18 cellular contexts compared by ENCODE assay signal in the genomic region with DNA sequence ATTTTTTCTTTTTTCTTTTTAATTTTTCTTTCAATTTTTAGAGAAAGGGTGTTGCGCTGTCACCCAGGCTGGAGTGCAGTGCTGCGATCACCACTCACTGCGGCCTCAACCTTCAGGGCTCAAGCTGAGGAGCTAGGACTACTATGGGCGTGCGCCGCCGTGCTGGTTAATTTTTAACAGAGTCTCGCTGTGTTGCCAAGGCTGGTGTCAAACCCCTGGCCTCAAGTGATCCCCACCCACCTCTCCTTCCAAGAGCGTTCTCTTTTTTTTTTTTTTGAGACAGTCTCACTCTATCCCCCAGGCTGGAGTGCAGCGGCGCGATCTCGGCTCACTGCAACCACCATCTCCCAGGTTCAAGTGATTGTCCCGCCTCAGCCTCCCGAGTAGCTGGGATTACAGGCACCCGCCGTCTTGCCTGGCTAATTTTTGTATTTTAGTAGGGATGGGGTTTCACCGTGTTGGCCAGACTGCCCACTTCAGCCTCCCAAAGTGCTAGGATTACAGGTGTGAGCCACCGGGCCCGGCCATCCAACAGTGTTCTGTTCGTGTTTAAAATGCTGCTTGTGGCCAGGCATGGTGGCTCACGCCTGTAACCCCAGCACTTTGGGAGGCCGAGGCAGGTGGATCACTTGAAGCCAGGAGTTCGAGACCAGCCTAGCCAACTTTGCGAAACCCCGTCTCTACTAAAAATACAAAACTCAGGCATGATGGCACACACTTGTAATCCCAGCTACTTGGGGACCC. TPM values are rescaled to one million over a fixed set of nuclear protein-coding genes. Genes with fewer than 3 reads are reported as not detected.
A peak's percentile ranks its signal among the peaks of the same experiment; 100 is the strongest.
DNase-seq lines count a peak whose midpoint lies in the region; ATAC-seq, FAIRE-seq and TF ChIP-seq lines count a peak whose summit lies in the region.
"Had no signal": no experiment of that assay in that cellular context is flagged by ENCODE, and none has a peak within 500 bp of the region (broad histone marks: within the 10 kb centered on the region; RNA-seq: fewer than 3 reads in every experiment).

No MANE protein-coding gene starts in this region.

- no peaks in the 10 kb centered on the region for H3K4me1 Mint-ChIP-seq in natural killer cell treated with Interleukin-12 subunit alpha and Interleukin-12 subunit beta and Interleukin-15 and Interleukin-18, amount 100 ng/mL, for 72 hours (ENCODE audit: low read depth in 2 of 2)
- peaks cover 10% of the 10 kb centered on the region for H3K4me1 Mint-ChIP-seq in activated CD4-positive, alpha-beta memory T cell treated with anti-CD3 and anti-CD28 coated beads, Interleukin-2, amount 10 ng/mL, durations not matched to agents 7 days and 5 days

- POLR2A ChIA-PET in activated CD4-positive, alpha-beta memory T cell treated with anti-CD3 and anti-CD28 coated beads, Interleukin-2, amount 10 ng/mL, durations not matched to agents 7 days and 5 days (lab: Charles Lee), result no interaction called here

- intact Hi-C loops in body of pancreas (cut with DNase I) (no loop called here), right lobe of liver (cut with DNase I) (no loop called here)

- TF ChIP-seq CTCF in body of pancreas (IDR thresholded peaks at IDR 0.05) (no peak), right lobe of liver (IDR thresholded peaks at IDR 0.05) (no peak)

- CTCF ChIA-PET in activated CD4-positive, alpha-beta memory T cell treated with anti-CD3 and anti-CD28 coated beads, Interleukin-2, amount 10 ng/mL, durations not matched to agents 7 days and 5 days (lab: Charles Lee), result interaction anchor here (0.9 kb wide), 1 partner anchor 37 kb away, joined by 3 read pairs; no protein-coding TSS in a partner anchor

- H3K27me3 ChIP-seq in body of pancreas (no peaks in the 10 kb centered on the region), right lobe of liver (no peaks in the 10 kb centered on the region), small intestine (ENCODE audit: control insufficient read depth in 2 of 2, insufficient read depth in 2 of 2, low read length in 2 of 2) (no peaks in the 10 kb centered on the region)
- H3K27me3 ChIP-seq: BLaER1 treated with 17β-estradiol and CSF1 and Interleukin-3, amounts not matched to agents 10 nM and 100 nM had no signal

- H3K27me3 Mint-ChIP-seq in natural killer cell treated with Interleukin-12 subunit alpha and Interleukin-12 subunit beta and Interleukin-15 and Interleukin-18, amount 100 ng/mL, for 72 hours, result no peaks in the 10 kb centered on the region
- H3K27me3 Mint-ChIP-seq in activated CD4-positive, alpha-beta memory T cell treated with anti-CD3 and anti-CD28 coated beads, Interleukin-2, amount 10 ng/mL, durations not matched to agents 7 days and 5 days, result no peaks in the 10 kb centered on the region

- H3K36me3 Mint-ChIP-seq in natural killer cell treated with Interleukin-12 subunit alpha and Interleukin-12 subunit beta and Interleukin-15 and Interleukin-18, amount 100 ng/mL, for 72 hours, result no peaks in the 10 kb centered on the region
- H3K36me3 Mint-ChIP-seq in activated CD4-positive, alpha-beta memory T cell treated with anti-CD3 and anti-CD28 coated beads, Interleukin-2, amount 10 ng/mL, durations not matched to agents 7 days and 5 days (ENCODE audit: low read depth), result peaks cover 18% of the 10 kb centered on the region

- H3K27ac Mint-ChIP-seq in natural killer cell treated with Interleukin-12 subunit alpha and Interleukin-12 subunit beta and Interleukin-15 and Interleukin-18, amount 100 ng/mL, for 72 hours, result no peak overlapping the region
- no peak overlapping the region for H3K27ac Mint-ChIP-seq in activated CD4-positive, alpha-beta memory T cell treated with anti-CD3 and anti-CD28 coated beads, Interleukin-2, amount 10 ng/mL, durations not matched to agents 7 days and 5 days

- H3K4me1 ChIP-seq in body of pancreas (no peaks in the 10 kb centered on the region), right lobe of liver (peaks cover 0 to 22% (median 7%) of the 10 kb centered on the region in 4 donors), small intestine (ENCODE audit: control insufficient read depth in 2 of 2, insufficient read depth in 1 of 2, low read depth in 1 of 2, low read length in 1 of 2) (peaks cover 0 to 4% of the 10 kb centered on the region in 2 donors)
- H3K4me1 ChIP-seq: A549 had no signal

- H3K4me3 ChIP-seq in body of pancreas, result no peak overlapping the region
- no peak overlapping the region for H3K4me3 ChIP-seq in right lobe of liver
- H3K4me3 ChIP-seq in small intestine (ENCODE audit: low read depth in 1 of 2, low read length in 2 of 2), result no peak overlapping the region
- H3K4me3 ChIP-seq: A549; BLaER1 treated with 17β-estradiol and CSF1 and Interleukin-3, amounts not matched to agents 10 nM and 100 nM had no signal

- no peak for ATAC-seq in body of pancreas
- peak; percentile 89 to 94 (median 92) for ATAC-seq in right lobe of liver
- ATAC-seq in natural killer cell treated with Interleukin-12 subunit alpha and Interleukin-12 subunit beta and Interleukin-15 and Interleukin-18, amount 100 ng/mL, for 72 hours, result no peak
- ATAC-seq: A549, Right ventricle myocardium inferior had no signal

- no peak for FAIRE-seq in small intestine (lab: Jason Lieb, UNC)
- FAIRE-seq: A549, GM12892 had no signal

- H3K4me3 Mint-ChIP-seq in natural killer cell treated with Interleukin-12 subunit alpha and Interleukin-12 subunit beta and Interleukin-15 and Interleukin-18, amount 100 ng/mL, for 72 hours, result no peak overlapping the region
- no peak overlapping the region for H3K4me3 Mint-ChIP-seq in activated CD4-positive, alpha-beta memory T cell treated with anti-CD3 and anti-CD28 coated beads, Interleukin-2, amount 10 ng/mL, durations not matched to agents 7 days and 5 days

- peaks cover 0 to 2% of the 10 kb centered on the region in 2 donors for H3K36me3 ChIP-seq in body of pancreas (replicated peaks in 1 of 2; ENCODE audit: insufficient read depth in 1 of 2, low read depth in 2 of 2)
- H3K36me3 ChIP-seq in right lobe of liver, result peaks cover 0 to 30% (median 6%) of the 10 kb centered on the region in 4 donors
- peaks cover 11 to 12% of the 10 kb centered on the region in 2 donors for H3K36me3 ChIP-seq in small intestine (ENCODE audit: control insufficient read depth in 2 of 2, insufficient read depth in 2 of 2, low read length in 2 of 2)

- H3K27ac ChIP-seq in body of pancreas (no peak overlapping the region), right lobe of liver (no peak overlapping the region), small intestine (ENCODE audit: low read depth in 1 of 2, low read length in 1 of 2) (no peak overlapping the region)
- H3K27ac ChIP-seq: A549; BLaER1 treated with 17β-estradiol and CSF1 and Interleukin-3, amounts not matched to agents 10 nM and 100 nM; KMS-11 had no signal

- DNase-seq in DMS53 (lab: John Stamatoyannopoulos, UW) (peak; percentile 86), body of pancreas (peak in 3 of 4 donors; percentile 50 to 68 (median 56)), right lobe of liver (peak; percentile 67 to 84 (median 83)), small intestine (peak; percentile 91), NCI-H1105 treated with DMSO at 0.1 percent for 48 hours (lab: John Stamatoyannopoulos, UW) (no peak)
- no peak for DNase-seq in natural killer cell treated with Interleukin-12 subunit alpha and Interleukin-12 subunit beta and Interleukin-15 and Interleukin-18, amount 100 ng/mL, for 72 hours (ENCODE audit: low spot score)
- no peak for DNase-seq in activated CD4-positive, alpha-beta memory T cell treated with anti-CD3 and anti-CD28 coated beads, Interleukin-2, amount 10 ng/mL, durations not matched to agents 7 days and 5 days
- no peak for DNase-seq in activated CD4-positive, alpha-beta T cell treated with anti-CD3 and anti-CD28 coated beads for 4 hours
- DNase-seq: DMS 273 treated with DMSO at 0.1 percent for 48 hours, NCI-H1048, NCI-H146, NCI-H2081, NCI-H510A treated with DMSO at 0.1 percent for 48 hours had no signal

- no peaks in the 10 kb centered on the region for H3K9me3 ChIP-seq in body of pancreas
- no peaks in the 10 kb centered on the region for H3K9me3 ChIP-seq in right lobe of liver
- no peaks in the 10 kb centered on the region for H3K9me3 ChIP-seq in small intestine (ENCODE audit: control insufficient read depth, low read depth)
- H3K9me3 ChIP-seq: A549; BLaER1 treated with 17β-estradiol and CSF1 and Interleukin-3, amounts not matched to agents 10 nM and 100 nM had no signal

- 81 to 94% methylated on average over 25 to 26 of the region's 26 CpGs for WGBS in body of pancreas, 2 donors
- 60% methylated on average over 20 of the region's 26 CpGs for WGBS in right lobe of liver (ENCODE audit: insufficient coverage, low coverage, low lambda C conversion rate, missing lambda C conversion rate)
- 30 to 70% (median 50%) methylated on average over 26 of the region's 26 CpGs for WGBS in small intestine, 3 donors

- no peak for TF ChIP-seq POLR2A in body of pancreas (IDR thresholded peaks at IDR 0.05)
- no peak for TF ChIP-seq POLR2A in right lobe of liver (IDR thresholded peaks at IDR 0.05)

- H3K9me3 Mint-ChIP-seq in natural killer cell treated with Interleukin-12 subunit alpha and Interleukin-12 subunit beta and Interleukin-15 and Interleukin-18, amount 100 ng/mL, for 72 hours, result no peaks in the 10 kb centered on the region
- H3K9me3 Mint-ChIP-seq in activated CD4-positive, alpha-beta memory T cell treated with anti-CD3 and anti-CD28 coated beads, Interleukin-2, amount 10 ng/mL, durations not matched to agents 7 days and 5 days, result no peaks in the 10 kb centered on the region

RNA-seq across cellular contexts. Expression of a gene that starts 14.5 kb away (rescaled TPM):
- 1,000 to 10,000 TPM; 3,820 to 5,570 TPM for total RNA-seq in body of pancreas
- 1,000 to 10,000 TPM in 2 of 6 experiments, 100 to 1,000 TPM in 4; 684 to 2,810 (median 731) TPM for total RNA-seq in right lobe of liver
- polyA plus RNA-seq in small intestine, result 1,000 to 10,000 TPM; 3,166 to 8,355 (median 7,366) TPM
- 1,000 to 10,000 TPM; 1,294 to 1,944 TPM for total RNA-seq in natural killer cell treated with Interleukin-12 subunit alpha and Interleukin-12 subunit beta and Interleukin-15 and Interleukin-18, amount 100 ng/mL, for 72 hours
- 1,000 to 10,000 TPM; 2,083 to 2,114 TPM for total RNA-seq in activated CD4-positive, alpha-beta memory T cell treated with anti-CD3 and anti-CD28 coated beads, Interleukin-2, amount 10 ng/mL, durations not matched to agents 7 days and 5 days

RNA-seq across cellular contexts. Expression of a gene that starts 29.6 kb away (rescaled TPM):
- total RNA-seq in body of pancreas (1 to 10 TPM in 1 of 2 donors, not detected in 1; 2.1 TPM), right lobe of liver (1 to 10 TPM in 2 of 6 experiments, under 1 TPM in 4; 0.33 to 3.7 (median 0.77) TPM)
- polyA plus RNA-seq in small intestine, result 10 to 100 TPM in 1 of 3 donors, 1 to 10 TPM in 1, under 1 TPM in 1; 0.22 to 20.3 (median 1.9) TPM
- 1 to 10 TPM in 1 of 2 donors, under 1 TPM in 1; 0.81 to 4.2 TPM for total RNA-seq in natural killer cell treated with Interleukin-12 subunit alpha and Interleukin-12 subunit beta and Interleukin-15 and Interleukin-18, amount 100 ng/mL, for 72 hours
- total RNA-seq in activated CD4-positive, alpha-beta memory T cell treated with anti-CD3 and anti-CD28 coated beads, Interleukin-2, amount 10 ng/mL, durations not matched to agents 7 days and 5 days, result 1 to 10 TPM; 3.3 to 4.4 TPM
- total RNA-seq: Right ventricle myocardium inferior had no signal

RNA-seq across cellular contexts. Expression of a gene that starts 37.8 kb away (rescaled TPM):
- total RNA-seq in body of pancreas (100 to 1,000 TPM; 107 to 152 TPM), right lobe of liver (10 to 100 TPM; 44.0 to 70.5 (median 57.0) TPM)
- 100 to 1,000 TPM in 2 of 3 donors, 10 to 100 TPM in 1; 89.1 to 245 (median 222) TPM for polyA plus RNA-seq in small intestine
- 100 to 1,000 TPM in 1 of 2 donors, 10 to 100 TPM in 1; 88.6 to 188 TPM for total RNA-seq in natural killer cell treated with Interleukin-12 subunit alpha and Interleukin-12 subunit beta and Interleukin-15 and Interleukin-18, amount 100 ng/mL, for 72 hours
- total RNA-seq in activated CD4-positive, alpha-beta memory T cell treated with anti-CD3 and anti-CD28 coated beads, Interleukin-2, amount 10 ng/mL, durations not matched to agents 7 days and 5 days, result 10 to 100 TPM; 73.9 to 77.9 TPM

RNA-seq across cellular contexts. Expression of a gene that starts 55.6 kb away (rescaled TPM):
- total RNA-seq in body of pancreas (10 to 100 TPM; 52.1 to 97.9 TPM), right lobe of liver (10 to 100 TPM; 26.2 to 65.8 (median 41.6) TPM)
- polyA plus RNA-seq in small intestine, result 10 to 100 TPM; 48.4 to 72.1 (median 59.0) TPM
- total RNA-seq in natural killer cell treated with Interleukin-12 subunit alpha and Interleukin-12 subunit beta and Interleukin-15 and Interleukin-18, amount 100 ng/mL, for 72 hours, result 100 to 1,000 TPM; 197 to 320 TPM
- 100 to 1,000 TPM; 199 to 208 TPM for total RNA-seq in activated CD4-positive, alpha-beta memory T cell treated with anti-CD3 and anti-CD28 coated beads, Interleukin-2, amount 10 ng/mL, durations not matched to agents 7 days and 5 days

Comparison
In these comparisons a context has a peak if more than half of its experiments do, and no peak if none do; other contexts are left out.
1. DNase-seq: peak in DMS53 (single experiment), body of pancreas (3 of 4), right lobe of liver (3 of 3) and small intestine (single experiment); none in NCI-H1105 treated with DMSO at 0.1 percent for 48 hours (single experiment), natural killer cell treated with Interleukin-12 subunit alpha and Interleukin-12 subunit beta and Interleukin-15 and Interleukin-18, amount 100 ng/mL, for 72 hours (single experiment), activated CD4-positive, alpha-beta memory T cell treated with anti-CD3 and anti-CD28 coated beads, Interleukin-2, amount 10 ng/mL, durations not matched to agents 7 days and 5 days (single experiment) and activated CD4-positive, alpha-beta T cell treated with anti-CD3 and anti-CD28 coated beads for 4 hours (0 of 2).
2. ATAC-seq: peak in right lobe of liver (4 of 4); none in body of pancreas (single experiment) and natural killer cell treated with Interleukin-12 subunit alpha and Interleukin-12 subunit beta and Interleukin-15 and Interleukin-18, amount 100 ng/mL, for 72 hours (0 of 2).